In genomic region chr1:227762231-227762911, GRCh38 we compare ENCODE assay signal across 8 cellular contexts. TPM values are rescaled to one million over a fixed set of nuclear protein-coding genes. Genes with fewer than 3 reads are reported as not detected.
DNase-seq lines count a peak whose midpoint lies in the region; ATAC-seq, FAIRE-seq and TF ChIP-seq lines count a peak whose summit lies in the region.

No MANE protein-coding gene starts in this region.

- ATAC-seq in HG02970 (IDR thresholded peaks at IDR 0.05; ENCODE audit: low FRiP score, unreplicated experiment) = peak; percentile 76
- ATAC-seq in left ventricle myocardium superior = peak; percentile 76

- peak; percentile 77 for DNase-seq in GM18507 (ENCODE audit: extremely low spot score, insufficient read length, low read depth)
- DNase-seq in NCI-H1930 (lab: John Stamatoyannopoulos, UW) = peak; percentile 32 to 36
- peak; percentile 71 to 99 (median 81) for DNase-seq in T-helper 2 cell
- DNase-seq in amniotic epithelial cell (ENCODE audit: low read depth) = peak; percentile 52
- peak; percentile 93 for DNase-seq in left ventricle myocardium superior
- DNase-seq in retinal pigment epithelial cell (ENCODE audit: low read depth) = no peak
- DNase-seq in OCI-M2 (lab: John Stamatoyannopoulos, UW; ENCODE audit: unreplicated experiment) = no peak

- TF ChIP-seq CTCF in retinal pigment epithelial cell (conservative IDR thresholded peaks at IDR 0.05; ENCODE audit: low read depth, low read length) = peak; percentile 84

- FAIRE-seq in GM18507 (lab: Jason Lieb, UNC) = peak; percentile 74

- H3K4me3 ChIP-seq in retinal pigment epithelial cell (ENCODE audit: low read length) = no peak overlapping the region

- intact Hi-C loops in left ventricle myocardium superior (cut with micrococcal nuclease) = loop anchor here (5.0 kb wide), 1 partner anchor 185 kb away; the partner anchor contains the start of gene WNT9A

RNA-seq across cellular contexts. Expression of gene SNAP47, which starts 27.1 kb away (rescaled TPM):
- total RNA-seq in left ventricle myocardium superior = 36.4 TPM

RNA-seq across cellular contexts. Expression of gene JMJD4, which starts 27.3 kb away (rescaled TPM):
- 8.0 TPM for total RNA-seq in left ventricle myocardium superior

RNA-seq across cellular contexts. Expression of gene PRSS38, which starts 53.1 kb away (rescaled TPM):
- total RNA-seq in left ventricle myocardium superior = not detected

Comparison
In these comparisons a context has a peak if more than half of its experiments do, and no peak if none do; other contexts are left out.
1. DNase-seq: peak in GM18507 (single experiment), NCI-H1930 (2 of 2), T-helper 2 cell (5 of 5), amniotic epithelial cell (single experiment) and left ventricle myocardium superior (single experiment); none in retinal pigment epithelial cell (single experiment) and OCI-M2 (single experiment).